In the genomic region with DNA sequence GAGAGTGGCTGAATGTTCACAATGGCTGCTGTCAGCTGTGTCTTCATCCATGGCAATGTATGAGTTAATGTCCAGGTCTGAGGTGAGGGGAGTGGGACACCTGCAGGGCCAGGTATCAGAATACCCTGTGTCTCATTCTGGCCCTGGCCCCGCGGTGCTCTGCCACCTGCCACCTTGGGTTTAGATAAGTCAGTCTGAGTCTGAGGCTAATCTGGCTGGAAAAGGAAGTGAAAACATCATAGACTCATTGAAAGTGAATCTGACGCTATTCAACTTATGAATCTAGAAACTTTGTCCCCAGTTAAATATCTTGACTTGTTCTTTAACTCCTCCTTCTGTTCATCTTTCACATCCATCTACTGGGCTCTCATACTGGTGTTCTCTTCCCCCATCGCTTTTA, we compare ENCODE assay signal across 1 cellular context.
A peak's percentile ranks its signal among the peaks of the same experiment; 100 is the strongest.
TF ChIP-seq lines count a peak whose summit lies in the region.

No MANE protein-coding gene starts in this region.

TF ChIP-seq in GM12878, 131 proteins besides CTCF, POLR2A, EP300 and RAD21 (continued from another document and continues in another):
- TF ChIP-seq ZBTB11 (CRISPR knock-in tag; IDR thresholded peaks at IDR 0.05) (no peak), SMARCA5 (IDR thresholded peaks at IDR 0.05) (no peak), SUPT20H (IDR thresholded peaks at IDR 0.05; ENCODE audit: borderline replicate concordance, control insufficient read depth, low read depth, low read length) (no peak), ZNF622 (IDR thresholded peaks at IDR 0.05) (no peak), NFXL1 (IDR thresholded peaks at IDR 0.05; ENCODE audit: borderline replicate concordance) (no peak), MTA3 (IDR thresholded peaks at IDR 0.05; ENCODE audit: borderline replicate concordance, low read length) (no peak), ZBED1 (IDR thresholded peaks at IDR 0.05; ENCODE audit: borderline replicate concordance) (no peak), BACH1 (IDR thresholded peaks at IDR 0.05; ENCODE audit: borderline replicate concordance) (no peak), IKZF1 (conservative IDR thresholded peaks at IDR 0.05) (peak; percentile 34), ASH2L (IDR thresholded peaks at IDR 0.05; ENCODE audit: borderline replicate concordance, low read depth) (no peak), ESRRA (IDR thresholded peaks at IDR 0.05; ENCODE audit: low read length) (no peak), NR2F1 (conservative IDR thresholded peaks at IDR 0.05) (no peak), RCOR1 (conservative IDR thresholded peaks at IDR 0.05; ENCODE audit: low read depth, low read length) (no peak), CEBPB (IDR thresholded peaks at IDR 0.05; ENCODE audit: borderline replicate concordance in 1 of 2, low read depth in 2 of 2, low read length in 2 of 2) (no peak), SREBF1 (IDR thresholded peaks at IDR 0.05; ENCODE audit: low read length) (no peak), CBX3 (IDR thresholded peaks at IDR 0.05; ENCODE audit: borderline replicate concordance, low read depth) (no peak), PAX5 (IDR thresholded peaks at IDR 0.05; ENCODE audit: borderline replicate concordance, low read depth, low read length) (peak; percentile 66; the same call in 1 of the 2 replicates), ZSCAN29 (IDR thresholded peaks at IDR 0.05) (no peak), YY1 (IDR thresholded peaks at IDR 0.05; ENCODE audit: low read depth, low read length) (no peak), SRF (IDR thresholded peaks at IDR 0.05; ENCODE audit: low read depth in 2 of 2, low read length in 2 of 2) (no peak), FOXM1 (IDR thresholded peaks at IDR 0.05; ENCODE audit: low read depth, low read length) (0 out of 2 replicates have a peak, but pooled peaks have one; percentile 25), CREM (IDR thresholded peaks at IDR 0.05; ENCODE audit: low read depth) (peak; percentile 49), HDAC6 (IDR thresholded peaks at IDR 0.05; ENCODE audit: unreplicated experiment) (no peak), TCF3 (IDR thresholded peaks at IDR 0.05; ENCODE audit: borderline replicate concordance, insufficient read depth, low read depth, low read length) (peak; percentile 74; the same call in 1 of the 2 replicates), MYB (IDR thresholded peaks at IDR 0.05; ENCODE audit: borderline replicate concordance, low read depth, low read length) (no peak), TARDBP (IDR thresholded peaks at IDR 0.05; ENCODE audit: borderline replicate concordance) (no peak), STAT1 (conservative IDR thresholded peaks at IDR 0.05) (no peak), CBX5 (IDR thresholded peaks at IDR 0.05; ENCODE audit: low read depth) (no peak; the same call in 1 of the 2 replicates), JUNB (IDR thresholded peaks at IDR 0.05) (peak; percentile 67), ZNF274 (IDR thresholded peaks at IDR 0.05; ENCODE audit: insufficient read depth, insufficient read length) (no peak), MEF2B (IDR thresholded peaks at IDR 0.05; ENCODE audit: partially characterized antibody, poor library complexity, severe bottlenecking) (peak; percentile 12), ZZZ3 (IDR thresholded peaks at IDR 0.05; ENCODE audit: control insufficient read depth, insufficient read length, low read depth) (no peak), ZNF207 (IDR thresholded peaks at IDR 0.05; ENCODE audit: borderline replicate concordance) (no peak), HSF1 (IDR thresholded peaks at IDR 0.05; ENCODE audit: low read depth, low read length) (no peak), SMAD1 (IDR thresholded peaks at IDR 0.05; ENCODE audit: low read depth, partially characterized antibody) (no peak), TAF1 (IDR thresholded peaks at IDR 0.05; ENCODE audit: borderline replicate concordance, low read depth, low read length) (no peak), EZH2 (IDR thresholded peaks at IDR 0.05; ENCODE audit: borderline replicate concordance, control insufficient read depth, low read depth, low read length) (no peak), USF1 (IDR thresholded peaks at IDR 0.05; ENCODE audit: borderline replicate concordance, extremely low read length, insufficient read depth, low read depth, low read length) (no peak), CHD2 (IDR thresholded peaks at IDR 0.05; ENCODE audit: borderline replicate concordance, low read depth, low read length) (no peak), IRF5 (IDR thresholded peaks at IDR 0.05; ENCODE audit: borderline replicate concordance) (no peak), CBFB (IDR thresholded peaks at IDR 0.05; ENCODE audit: low read depth) (no peak), SPI1 (IDR thresholded peaks at IDR 0.05; ENCODE audit: borderline replicate concordance, insufficient read depth, low read depth, low read length) (peak; percentile 95), ZNF24 (IDR thresholded peaks at IDR 0.05) (no peak; the same call in 1 of the 2 replicates), NBN (IDR thresholded peaks at IDR 0.05) (0 out of 2 replicates have a peak, but pooled peaks have one; percentile 42), RUNX3 (IDR thresholded peaks at IDR 0.05; ENCODE audit: low read length) (peak; percentile 57), GABPA (IDR thresholded peaks at IDR 0.05; ENCODE audit: low read depth) (peak; percentile 46; the same call in 1 of the 2 replicates), KDM1A (IDR thresholded peaks at IDR 0.05; ENCODE audit: borderline replicate concordance) (no peak), SMAD5 (IDR thresholded peaks at IDR 0.05; ENCODE audit: low read depth) (no peak), RBBP5 (conservative IDR thresholded peaks at IDR 0.05) (no peak), BMI1 (IDR thresholded peaks at IDR 0.05; ENCODE audit: borderline replicate concordance) (no peak), RFX5 (IDR thresholded peaks at IDR 0.05; ENCODE audit: low read depth, low read length) (no peak), MLLT1 (IDR thresholded peaks at IDR 0.05) (no peak), YBX1 (IDR thresholded peaks at IDR 0.05) (no peak)
- TF ChIP-seq, protein P1, sequence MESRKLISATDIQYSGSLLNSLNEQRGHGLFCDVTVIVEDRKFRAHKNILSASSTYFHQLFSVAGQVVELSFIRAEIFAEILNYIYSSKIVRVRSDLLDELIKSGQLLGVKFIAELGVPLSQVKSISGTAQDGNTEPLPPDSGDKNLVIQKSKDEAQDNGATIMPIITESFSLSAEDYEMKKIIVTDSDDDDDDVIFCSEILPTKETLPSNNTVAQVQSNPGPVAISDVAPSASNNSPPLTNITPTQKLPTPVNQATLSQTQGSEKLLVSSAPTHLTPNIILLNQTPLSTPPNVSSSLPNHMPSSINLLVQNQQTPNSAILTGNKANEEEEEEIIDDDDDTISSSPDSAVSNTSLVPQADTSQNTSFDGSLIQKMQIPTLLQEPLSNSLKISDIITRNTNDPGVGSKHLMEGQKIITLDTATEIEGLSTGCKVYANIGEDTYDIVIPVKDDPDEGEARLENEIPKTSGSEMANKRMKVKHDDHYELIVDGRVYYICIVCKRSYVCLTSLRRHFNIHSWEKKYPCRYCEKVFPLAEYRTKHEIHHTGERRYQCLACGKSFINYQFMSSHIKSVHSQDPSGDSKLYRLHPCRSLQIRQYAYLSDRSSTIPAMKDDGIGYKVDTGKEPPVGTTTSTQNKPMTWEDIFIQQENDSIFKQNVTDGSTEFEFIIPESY (IDR thresholded peaks at IDR 0.05): no peak
- TF ChIP-seq, protein P2, sequence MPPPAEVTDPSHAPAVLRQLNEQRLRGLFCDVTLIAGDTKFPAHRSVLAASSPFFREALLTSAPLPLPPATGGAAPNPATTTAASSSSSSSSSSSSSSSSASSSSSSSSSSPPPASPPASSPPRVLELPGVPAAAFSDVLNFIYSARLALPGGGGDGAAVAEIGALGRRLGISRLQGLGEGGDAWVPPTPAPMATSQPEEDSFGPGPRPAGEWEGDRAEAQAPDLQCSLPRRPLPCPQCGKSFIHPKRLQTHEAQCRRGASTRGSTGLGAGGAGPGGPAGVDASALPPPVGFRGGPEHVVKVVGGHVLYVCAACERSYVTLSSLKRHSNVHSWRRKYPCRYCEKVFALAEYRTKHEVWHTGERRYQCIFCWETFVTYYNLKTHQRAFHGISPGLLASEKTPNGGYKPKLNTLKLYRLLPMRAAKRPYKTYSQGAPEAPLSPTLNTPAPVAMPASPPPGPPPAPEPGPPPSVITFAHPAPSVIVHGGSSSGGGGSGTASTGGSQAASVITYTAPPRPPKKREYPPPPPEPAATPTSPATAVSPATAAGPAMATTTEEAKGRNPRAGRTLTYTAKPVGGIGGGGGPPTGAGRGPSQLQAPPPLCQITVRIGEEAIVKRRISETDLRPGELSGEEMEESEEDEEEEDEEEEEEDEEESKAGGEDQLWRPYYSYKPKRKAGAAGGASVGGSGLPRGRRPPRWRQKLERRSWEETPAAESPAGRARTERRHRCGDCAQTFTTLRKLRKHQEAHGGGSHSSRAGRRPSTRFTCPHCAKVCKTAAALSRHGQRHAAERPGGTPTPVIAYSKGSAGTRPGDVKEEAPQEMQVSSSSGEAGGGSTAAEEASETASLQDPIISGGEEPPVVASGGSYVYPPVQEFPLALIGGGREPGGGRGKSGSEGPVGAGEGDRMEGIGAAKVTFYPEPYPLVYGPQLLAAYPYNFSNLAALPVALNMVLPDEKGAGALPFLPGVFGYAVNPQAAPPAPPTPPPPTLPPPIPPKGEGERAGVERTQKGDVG (CRISPR knock-in tag; IDR thresholded peaks at IDR 0.05): no peak
- TF ChIP-seq, protein P3, sequence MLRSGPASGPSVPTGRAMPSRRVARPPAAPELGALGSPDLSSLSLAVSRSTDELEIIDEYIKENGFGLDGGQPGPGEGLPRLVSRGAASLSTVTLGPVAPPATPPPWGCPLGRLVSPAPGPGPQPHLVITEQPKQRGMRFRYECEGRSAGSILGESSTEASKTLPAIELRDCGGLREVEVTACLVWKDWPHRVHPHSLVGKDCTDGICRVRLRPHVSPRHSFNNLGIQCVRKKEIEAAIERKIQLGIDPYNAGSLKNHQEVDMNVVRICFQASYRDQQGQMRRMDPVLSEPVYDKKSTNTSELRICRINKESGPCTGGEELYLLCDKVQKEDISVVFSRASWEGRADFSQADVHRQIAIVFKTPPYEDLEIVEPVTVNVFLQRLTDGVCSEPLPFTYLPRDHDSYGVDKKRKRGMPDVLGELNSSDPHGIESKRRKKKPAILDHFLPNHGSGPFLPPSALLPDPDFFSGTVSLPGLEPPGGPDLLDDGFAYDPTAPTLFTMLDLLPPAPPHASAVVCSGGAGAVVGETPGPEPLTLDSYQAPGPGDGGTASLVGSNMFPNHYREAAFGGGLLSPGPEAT (IDR thresholded peaks at IDR 0.05; ENCODE audit: low read depth): peak; percentile 23; the same call in 1 of the 2 replicates
